Comparison of ENCODE assay signal across 1 cellular context in genomic region chr1:55015731-55016620, GRCh38.
TF ChIP-seq lines count a peak whose summit lies in the region.

No MANE protein-coding gene starts in this region.

TF ChIP-seq in K562, 482 proteins besides CTCF, POLR2A, EP300 and RAD21 (continued from another document):
- TF ChIP-seq, protein P1, sequence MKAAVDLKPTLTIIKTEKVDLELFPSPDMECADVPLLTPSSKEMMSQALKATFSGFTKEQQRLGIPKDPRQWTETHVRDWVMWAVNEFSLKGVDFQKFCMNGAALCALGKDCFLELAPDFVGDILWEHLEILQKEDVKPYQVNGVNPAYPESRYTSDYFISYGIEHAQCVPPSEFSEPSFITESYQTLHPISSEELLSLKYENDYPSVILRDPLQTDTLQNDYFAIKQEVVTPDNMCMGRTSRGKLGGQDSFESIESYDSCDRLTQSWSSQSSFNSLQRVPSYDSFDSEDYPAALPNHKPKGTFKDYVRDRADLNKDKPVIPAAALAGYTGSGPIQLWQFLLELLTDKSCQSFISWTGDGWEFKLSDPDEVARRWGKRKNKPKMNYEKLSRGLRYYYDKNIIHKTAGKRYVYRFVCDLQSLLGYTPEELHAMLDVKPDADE (conservative IDR thresholded peaks at IDR 0.05; ENCODE audit: control insufficient read depth, low read depth, low read length): no peak
- no peak for TF ChIP-seq MCM2 (IDR thresholded peaks at IDR 0.05; ENCODE audit: low read depth)
- no peak for TF ChIP-seq E2F5 (CRISPR knock-in tag; IDR thresholded peaks at IDR 0.05)
- TF ChIP-seq XRCC3 (IDR thresholded peaks at IDR 0.05): no peak
